Comparison of ENCODE assay signal across 17 cellular contexts in genomic region chr9:107624216-107624948, GRCh38.
DNase-seq lines count a peak whose midpoint lies in the region; ATAC-seq and TF ChIP-seq lines count a peak whose summit lies in the region.
"Had no signal": no experiment of that assay in that cellular context is flagged by ENCODE, and none has a peak within 500 bp of the region (broad histone marks: within the 10 kb centered on the region; RNA-seq: fewer than 3 reads in every experiment).

No MANE protein-coding gene starts in this region.

- H3K4me2 ChIP-seq in GM23338: no peak overlapping the region

- TF ChIP-seq EP300 in stomach (IDR thresholded peaks at IDR 0.05): no peak

- peaks cover 6% of the 10 kb centered on the region for H3K27me3 Mint-ChIP-seq in GM23338 (ENCODE audit: insufficient read depth, low read depth, poor library complexity)
- H3K27me3 Mint-ChIP-seq in WTC11 (ENCODE audit: low read depth): peaks cover 6% of the 10 kb centered on the region; the same call in 1 of the 2 replicates
- H3K27me3 Mint-ChIP-seq in T-helper 2 cell treated with Interferon-gamma antibody and Interleukin-4, amounts not matched to agents 5 μg/mL and 100 μg/mL, for 36 hours (ENCODE audit: low read depth): no peaks in the 10 kb centered on the region
- H3K27me3 Mint-ChIP-seq: activated CD4-positive, alpha-beta memory T cell treated with anti-CD3 and anti-CD28 coated beads for 36 hours had no signal

- H3K27ac Mint-ChIP-seq in GM23338: no peak overlapping the region
- no peak overlapping the region for H3K27ac Mint-ChIP-seq in WTC11
- H3K27ac Mint-ChIP-seq in T-helper 2 cell treated with Interferon-gamma antibody and Interleukin-4, amounts not matched to agents 5 μg/mL and 100 μg/mL, for 36 hours: no peak overlapping the region
- H3K27ac Mint-ChIP-seq: activated CD4-positive, alpha-beta memory T cell treated with anti-CD3 and anti-CD28 coated beads for 36 hours; CD14-positive monocyte; immature natural killer cell had no signal

- no peaks in the 10 kb centered on the region for H3F3A ChIP-seq in GM23338 (replicated peaks; ENCODE audit: low read depth)

- no peaks in the 10 kb centered on the region for H4K20me1 ChIP-seq in GM23338 (replicated peaks; ENCODE audit: insufficient read depth)

- no peak overlapping the region for H3K4me3 ChIP-seq in GM23338
- H3K4me3 ChIP-seq in stomach: no peak overlapping the region

- ATAC-seq in GM23338 (no peak; the same call in 1 of the 3 replicates), WTC11 (peak; percentile 14; the same call in 1 of the 2 replicates), HG03442 (IDR thresholded peaks at IDR 0.05; ENCODE audit: unreplicated experiment) (no peak)

- H3K9me3 Mint-ChIP-seq in GM23338: no peaks in the 10 kb centered on the region; the same call in 2 of the 3 replicates
- no peaks in the 10 kb centered on the region for H3K9me3 Mint-ChIP-seq in WTC11
- H3K9me3 Mint-ChIP-seq in T-helper 2 cell treated with Interferon-gamma antibody and Interleukin-4, amounts not matched to agents 5 μg/mL and 100 μg/mL, for 36 hours: no peaks in the 10 kb centered on the region
- H3K9me3 Mint-ChIP-seq: activated CD4-positive, alpha-beta memory T cell treated with anti-CD3 and anti-CD28 coated beads for 36 hours had no signal

- peak overlapping the region; percentile 86; the same call in 1 of the 2 replicates for H2AFZ ChIP-seq in GM23338

- H3K36me3 Mint-ChIP-seq in GM23338 (ENCODE audit: low read depth): no peaks in the 10 kb centered on the region
- H3K36me3 Mint-ChIP-seq in WTC11: no peaks in the 10 kb centered on the region
- H3K36me3 Mint-ChIP-seq in T-helper 2 cell treated with Interferon-gamma antibody and Interleukin-4, amounts not matched to agents 5 μg/mL and 100 μg/mL, for 36 hours (ENCODE audit: low read depth): no peaks in the 10 kb centered on the region
- H3K36me3 Mint-ChIP-seq: activated CD4-positive, alpha-beta memory T cell treated with anti-CD3 and anti-CD28 coated beads for 36 hours; immature natural killer cell had no signal

- H3K36me3 ChIP-seq in GM23338 (ENCODE audit: insufficient read depth) (no peaks in the 10 kb centered on the region), stomach (no peaks in the 10 kb centered on the region)

- H3K4me3 Mint-ChIP-seq in GM23338 (no peak overlapping the region), WTC11 (no peak overlapping the region)
- H3K4me3 Mint-ChIP-seq in T-helper 2 cell treated with Interferon-gamma antibody and Interleukin-4, amounts not matched to agents 5 μg/mL and 100 μg/mL, for 36 hours: no peak overlapping the region
- H3K4me3 Mint-ChIP-seq: activated CD4-positive, alpha-beta memory T cell treated with anti-CD3 and anti-CD28 coated beads for 36 hours; CD14-positive monocyte; immature natural killer cell had no signal

- H3K9me3 ChIP-seq in stomach: no peaks in the 10 kb centered on the region

- H3K9me2 ChIP-seq in GM23338 (ENCODE audit: insufficient read depth): peaks cover 8% of the 10 kb centered on the region; the same call in 1 of the 2 replicates

- H3K27me3 ChIP-seq in GM23338 (ENCODE audit: insufficient read depth) (no peaks in the 10 kb centered on the region), stomach (no peaks in the 10 kb centered on the region)

- H3K4me1 ChIP-seq in GM23338 (ENCODE audit: insufficient read depth) (no peaks in the 10 kb centered on the region), stomach (peaks cover 0 to 10% (median 0%) of the 10 kb centered on the region in 4 donors)

- no peak for DNase-seq in GM23338 (ENCODE audit: low spot score)
- no peak for DNase-seq in WTC11 (ENCODE audit: low spot score)
- DNase-seq in fibroblast of the conjunctiva (ENCODE audit: low read depth): peak; percentile 55
- no peak for DNase-seq in stomach
- DNase-seq in T-helper 2 cell treated with Interferon-gamma antibody and Interleukin-4, amounts not matched to agents 5 μg/mL and 100 μg/mL, for 36 hours (ENCODE audit: low spot score): no peak
- no peak for DNase-seq in activated CD8-positive, alpha-beta memory T cell treated with anti-CD3 and anti-CD28 coated beads for 24 hours
- no peak for DNase-seq in HEK293T (ENCODE audit: extremely low spot score)
- DNase-seq: activated CD4-positive, alpha-beta memory T cell treated with anti-CD3 and anti-CD28 coated beads for 36 hours; dermis blood vessel endothelial cell; immature natural killer cell; NCI-H2081 treated with DMSO at 0.1 percent for 48 hours; posterior cingulate gyrus; SHP77; stimulated activated CD4-positive, alpha-beta T cell treated with anti-CD3 and anti-CD28 coated beads, Interleukin-15, amount 100 ng/mL, for 24 hours; T-helper 9 cell had no signal

- TF ChIP-seq CTCF in GM23338 (conservative IDR thresholded peaks at IDR 0.05; ENCODE audit: low read depth in 2 of 2) (no peak), WTC11 (IDR thresholded peaks at IDR 0.05) (no peak), stomach (IDR thresholded peaks at IDR 0.05) (no peak)

- CTCF ChIA-PET in WTC11 (lab: Charles Lee): no interaction called here
- CTCF ChIA-PET in HEK293T (lab: Yijun Ruan, JAX): no interaction called here

- WGBS in stomach, 5 donors: 70 to 91% (median 77%) methylated on average over 15 of the region's 15 CpGs

- no peaks in the 10 kb centered on the region for H3K79me2 ChIP-seq in GM23338 (replicated peaks; ENCODE audit: insufficient read depth)

- intact Hi-C loops in stomach (cut with DNase I; ENCODE audit: low total_unique reads): no loop called here

- peaks cover 17% of the 10 kb centered on the region; the same call in 2 of the 3 replicates for H3K4me1 Mint-ChIP-seq in GM23338
- H3K4me1 Mint-ChIP-seq in WTC11: peaks cover 24% of the 10 kb centered on the region
- H3K4me1 Mint-ChIP-seq in T-helper 2 cell treated with Interferon-gamma antibody and Interleukin-4, amounts not matched to agents 5 μg/mL and 100 μg/mL, for 36 hours (ENCODE audit: low read depth): no peaks in the 10 kb centered on the region
- H3K4me1 Mint-ChIP-seq: immature natural killer cell had no signal

- POLR2A ChIA-PET in WTC11 (lab: Charles Lee) (no interaction called here), HEK293T (lab: Yijun Ruan, JAX) (no interaction called here)

- no peak for TF ChIP-seq POLR2A in stomach (IDR thresholded peaks at IDR 0.05)

- no peak overlapping the region for H3K27ac ChIP-seq in GM23338 (ENCODE audit: low read depth)
- peak overlapping the region in 3 of 5 donors; percentile 34 to 76 (median 64) for H3K27ac ChIP-seq in stomach

TF ChIP-seq in GM23338, 12 proteins besides CTCF, POLR2A, EP300 and RAD21 (continues in another document):
- no peak for TF ChIP-seq POLR2AphosphoS5 (IDR thresholded peaks at IDR 0.05; ENCODE audit: low read depth)
- TF ChIP-seq EZH2phosphoT487 (IDR thresholded peaks at IDR 0.05; ENCODE audit: unreplicated experiment): no peak
- TF ChIP-seq STAT1 (IDR thresholded peaks at IDR 0.05; ENCODE audit: unreplicated experiment): no peak
- TF ChIP-seq EZH2 (IDR thresholded peaks at IDR 0.05; ENCODE audit: low read depth, unreplicated experiment): no peak

TF ChIP-seq in WTC11, 78 proteins besides CTCF, POLR2A, EP300 and RAD21 (continues in another document):
- no peak for TF ChIP-seq FOXK1 (CRISPR knock-in tag; IDR thresholded peaks at IDR 0.05)

TF ChIP-seq in HEK293T, 16 proteins besides CTCF, POLR2A, EP300 and RAD21:
- TF ChIP-seq SP1 (IDR thresholded peaks at IDR 0.05): no peak
- no peak for TF ChIP-seq CTBP1 (IDR thresholded peaks at IDR 0.05; ENCODE audit: borderline replicate concordance)
- no peak for TF ChIP-seq L3MBTL2 (conservative IDR thresholded peaks at IDR 0.05)
- no peak for TF ChIP-seq ARNT (IDR thresholded peaks at IDR 0.05)
- TF ChIP-seq FOXM1 (IDR thresholded peaks at IDR 0.05; ENCODE audit: borderline replicate concordance): no peak
- no peak for TF ChIP-seq LEF1 (IDR thresholded peaks at IDR 0.05; ENCODE audit: borderline replicate concordance)
- TF ChIP-seq BHLHE40 (IDR thresholded peaks at IDR 0.05; ENCODE audit: borderline replicate concordance): no peak
- no peak for TF ChIP-seq TARDBP (IDR thresholded peaks at IDR 0.05)
- TF ChIP-seq ZNF384 (IDR thresholded peaks at IDR 0.05): no peak
- no peak for TF ChIP-seq NFRKB (IDR thresholded peaks at IDR 0.05)
- TF ChIP-seq, protein P1, sequence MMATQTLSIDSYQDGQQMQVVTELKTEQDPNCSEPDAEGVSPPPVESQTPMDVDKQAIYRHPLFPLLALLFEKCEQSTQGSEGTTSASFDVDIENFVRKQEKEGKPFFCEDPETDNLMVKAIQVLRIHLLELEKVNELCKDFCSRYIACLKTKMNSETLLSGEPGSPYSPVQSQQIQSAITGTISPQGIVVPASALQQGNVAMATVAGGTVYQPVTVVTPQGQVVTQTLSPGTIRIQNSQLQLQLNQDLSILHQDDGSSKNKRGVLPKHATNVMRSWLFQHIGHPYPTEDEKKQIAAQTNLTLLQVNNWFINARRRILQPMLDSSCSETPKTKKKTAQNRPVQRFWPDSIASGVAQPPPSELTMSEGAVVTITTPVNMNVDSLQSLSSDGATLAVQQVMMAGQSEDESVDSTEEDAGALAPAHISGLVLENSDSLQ (IDR thresholded peaks at IDR 0.05): no peak
- no peak for TF ChIP-seq ELF4 (IDR thresholded peaks at IDR 0.05)
- TF ChIP-seq FOXA1 (IDR thresholded peaks at IDR 0.05): no peak
- TF ChIP-seq SUZ12 (IDR thresholded peaks at IDR 0.05): no peak
- TF ChIP-seq HDGF (IDR thresholded peaks at IDR 0.05; ENCODE audit: borderline replicate concordance): no peak
- no peak for TF ChIP-seq FOXK2 (IDR thresholded peaks at IDR 0.05)
